35 cellular contexts compared by ENCODE assay signal in the genomic region with DNA sequence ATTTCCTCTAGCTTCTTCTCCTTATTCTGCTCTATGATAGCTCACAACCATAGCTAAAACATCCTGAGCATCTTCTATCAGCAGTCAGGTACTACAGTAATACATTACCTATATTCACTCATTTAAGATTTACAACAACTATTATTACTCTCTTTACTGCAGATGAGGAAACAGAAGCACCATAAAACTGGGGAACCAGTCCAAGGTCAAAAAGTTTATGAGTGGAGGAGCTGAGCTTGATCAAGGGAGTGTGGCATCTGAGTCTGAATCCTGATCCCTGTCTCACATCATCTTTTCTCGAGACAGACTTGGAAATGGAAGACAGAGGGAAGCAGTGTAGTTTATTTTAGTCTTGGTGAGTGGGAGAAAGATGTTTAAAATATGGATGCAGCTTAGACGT.
DNase-seq lines count a peak whose midpoint lies in the region; ATAC-seq and TF ChIP-seq lines count a peak whose summit lies in the region.
"Had no signal": no experiment of that assay in that cellular context is flagged by ENCODE, and none has a peak within 500 bp of the region (broad histone marks: within the 10 kb centered on the region; RNA-seq: fewer than 3 reads in every experiment).

No MANE protein-coding gene starts in this region.

- H3K4me1 ChIP-seq in GM23338 (ENCODE audit: insufficient read depth) (peaks cover 22% of the 10 kb centered on the region), colonic mucosa (no peaks in the 10 kb centered on the region), mucosa of descending colon (ENCODE audit: low read depth) (no peaks in the 10 kb centered on the region), smooth muscle cell (ENCODE audit: low read depth) (no peaks in the 10 kb centered on the region)
- H3K4me1 ChIP-seq: A549, BE2C, BLaER1, Caco-2 had no signal

- H3K27ac ChIP-seq in GM23338 (ENCODE audit: low read depth) (no peak overlapping the region), colonic mucosa (no peak overlapping the region), smooth muscle cell (ENCODE audit: low read depth) (no peak overlapping the region)
- H3K27ac ChIP-seq: 22Rv1; A549; BLaER1; BLaER1 treated with 17β-estradiol and CSF1 and Interleukin-3, amounts not matched to agents 10 nM and 100 nM; C4-2B had no signal

- no peaks in the 10 kb centered on the region for H3K9me3 Mint-ChIP-seq in GM23338
- H3K9me3 Mint-ChIP-seq: CD4-positive, alpha-beta T cell had no signal

- H3K9me3 ChIP-seq in colonic mucosa, result no peaks in the 10 kb centered on the region
- H3K9me3 ChIP-seq in mucosa of descending colon, result no peaks in the 10 kb centered on the region
- H3K9me3 ChIP-seq in smooth muscle cell (replicated peaks; ENCODE audit: low read depth), result no peaks in the 10 kb centered on the region
- H3K9me3 ChIP-seq: A549; BE2C; BLaER1; BLaER1 treated with 17β-estradiol and CSF1 and Interleukin-3, amounts not matched to agents 10 nM and 100 nM; Caco-2 had no signal

- H3K36me3 ChIP-seq in GM23338 (ENCODE audit: insufficient read depth), result no peaks in the 10 kb centered on the region
- H3K36me3 ChIP-seq in colonic mucosa, result no peaks in the 10 kb centered on the region
- H3K36me3 ChIP-seq in mucosa of descending colon (ENCODE audit: low read depth), result no peaks in the 10 kb centered on the region
- no peaks in the 10 kb centered on the region for H3K36me3 ChIP-seq in smooth muscle cell (ENCODE audit: low read depth)
- H3K36me3 ChIP-seq: BE2C; BLaER1; BLaER1 treated with 17β-estradiol and CSF1 and Interleukin-3, amounts not matched to agents 10 nM and 100 nM had no signal

- H3K4me3 ChIP-seq in GM23338 (no peak overlapping the region), colonic mucosa (no peak overlapping the region), mucosa of descending colon (no peak overlapping the region), smooth muscle cell (no peak overlapping the region)
- H3K4me3 ChIP-seq: A549; BLaER1; BLaER1 treated with 17β-estradiol and CSF1 and Interleukin-3, amounts not matched to agents 10 nM and 100 nM had no signal

- CTCF ChIA-PET in HEK293T (lab: Yijun Ruan, JAX), result no interaction called here

- no peaks in the 10 kb centered on the region for H3K27me3 ChIP-seq in GM23338 (ENCODE audit: insufficient read depth)
- no peaks in the 10 kb centered on the region for H3K27me3 ChIP-seq in colonic mucosa
- H3K27me3 ChIP-seq in smooth muscle cell (ENCODE audit: low read depth), result no peaks in the 10 kb centered on the region
- H3K27me3 ChIP-seq: BE2C; BLaER1; BLaER1 treated with 17β-estradiol and CSF1 and Interleukin-3, amounts not matched to agents 10 nM and 100 nM had no signal

- H2AFZ ChIP-seq in GM23338, result peak overlapping the region; percentile 24; the same call in 1 of the 2 replicates
- H2AFZ ChIP-seq in smooth muscle cell (ENCODE audit: low read depth), result no peak overlapping the region

- intact Hi-C loops in colonic mucosa (cut with DNase I), result no loop called here
- intact Hi-C loops in left colon (cut with DNase I, micrococcal nuclease), result no loop called here
- intact Hi-C loops in mucosa of descending colon (cut with DNase I, micrococcal nuclease), result no loop called here

- H3K9me2 ChIP-seq in GM23338 (ENCODE audit: insufficient read depth), result no peaks in the 10 kb centered on the region; the same call in 1 of the 2 replicates

- H3K27me3 Mint-ChIP-seq in GM23338 (ENCODE audit: insufficient read depth, low read depth, poor library complexity), result peaks cover 2% of the 10 kb centered on the region
- H3K27me3 Mint-ChIP-seq: B cell; CD4-positive, alpha-beta memory T cell; CD4-positive, alpha-beta T cell; CD4-positive, CD25-positive, alpha-beta regulatory T cell had no signal

- no peaks in the 10 kb centered on the region for H3K36me3 Mint-ChIP-seq in GM23338 (ENCODE audit: low read depth)
- H3K36me3 Mint-ChIP-seq: CD14-positive monocyte; CD4-positive, alpha-beta memory T cell; CD4-positive, CD25-positive, alpha-beta regulatory T cell; CD8-positive, alpha-beta memory T cell; CD8-positive, alpha-beta T cell had no signal

- POLR2A ChIA-PET in HEK293T (lab: Yijun Ruan, JAX), result no interaction called here

- ATAC-seq in GM23338, result no peak
- ATAC-seq in left colon, result peak; percentile 92
- ATAC-seq in mucosa of descending colon, result peak; percentile 69
- ATAC-seq: A549; CD8-positive, alpha-beta T cell had no signal

- DNase-seq in GM23338 (ENCODE audit: low spot score) (no peak), colonic mucosa (peak; percentile 20), left colon (no peak), mucosa of descending colon (peak in 1 of 3 donors; percentile 20), smooth muscle cell (lab: John Stamatoyannopoulos, UW; ENCODE audit: unreplicated experiment) (no peak), HEK293T (ENCODE audit: extremely low spot score) (no peak), AG08396 (ENCODE audit: low spot score) (no peak)
- no peak for DNase-seq in stimulated activated naive CD4-positive, alpha-beta T cell (lab: John Stamatoyannopoulos, UW)
- DNase-seq: 8988T; ACHN; AML-193; BE2C; C1 segment of cervical spinal cord; Caco-2; Calu3; CD4-positive, alpha-beta memory T cell; CD4-positive, alpha-beta T cell; CD4-positive, CD25-positive, alpha-beta regulatory T cell; CD8-positive, alpha-beta memory T cell; CD8-positive, alpha-beta T cell; COR-L47; DMS 273 treated with DMSO at 0.1 percent for 48 hours; DMS153; DMS53; DMS79; DMS79 treated with DMSO at 0.1 percent for 48 hours; DND-41; EL had no signal

- WGBS in smooth muscle cell (ENCODE audit: low lambda C conversion rate), result 92% methylated on average over 2 of the region's 2 CpGs

- H3K4me3 Mint-ChIP-seq in GM23338, result no peak overlapping the region
- H3K4me3 Mint-ChIP-seq: B cell; CD14-positive monocyte; CD4-positive, alpha-beta memory T cell; CD4-positive, alpha-beta T cell; CD4-positive, CD25-positive, alpha-beta regulatory T cell; CD8-positive, alpha-beta memory T cell; CD8-positive, alpha-beta T cell had no signal

- TF ChIP-seq CTCF in GM23338 (conservative IDR thresholded peaks at IDR 0.05; ENCODE audit: low read depth in 2 of 2), result no peak
- TF ChIP-seq CTCF in colonic mucosa (IDR thresholded peaks at IDR 0.05), result no peak
- TF ChIP-seq CTCF in mucosa of descending colon (IDR thresholded peaks at IDR 0.05), result no peak
- no peak for TF ChIP-seq CTCF in smooth muscle cell (IDR thresholded peaks at IDR 0.05; ENCODE audit: borderline replicate concordance, insufficient read depth, poor library complexity, severe bottlenecking)

- peaks cover 19% of the 10 kb centered on the region for H3K4me1 Mint-ChIP-seq in GM23338
- H3K4me1 Mint-ChIP-seq: B cell; CD14-positive monocyte; CD4-positive, alpha-beta memory T cell; CD4-positive, CD25-positive, alpha-beta regulatory T cell; CD8-positive, alpha-beta memory T cell had no signal

- H3K4me2 ChIP-seq in GM23338 (no peak overlapping the region), smooth muscle cell (no peak overlapping the region)
- H3K4me2 ChIP-seq: A549; BLaER1; BLaER1 treated with 17β-estradiol and CSF1 and Interleukin-3, amounts not matched to agents 10 nM and 100 nM had no signal

- H4K20me1 ChIP-seq in GM23338 (replicated peaks; ENCODE audit: insufficient read depth) (no peaks in the 10 kb centered on the region), smooth muscle cell (ENCODE audit: low read depth) (no peaks in the 10 kb centered on the region)
- H4K20me1 ChIP-seq: BLaER1; BLaER1 treated with 17β-estradiol and CSF1 and Interleukin-3, amounts not matched to agents 10 nM and 100 nM had no signal

- H3F3A ChIP-seq in GM23338 (replicated peaks; ENCODE audit: low read depth), result no peaks in the 10 kb centered on the region
- no peaks in the 10 kb centered on the region for H3F3A ChIP-seq in smooth muscle cell (ENCODE audit: low read depth)

- H3K9ac ChIP-seq in colonic mucosa (ENCODE audit: low read depth in 2 of 2, low read length in 2 of 2) (no peak overlapping the region), smooth muscle cell (ENCODE audit: low read depth) (no peak overlapping the region)
- H3K9ac ChIP-seq: BLaER1; BLaER1 treated with 17β-estradiol and CSF1 and Interleukin-3, amounts not matched to agents 10 nM and 100 nM had no signal

- H3K79me2 ChIP-seq in GM23338 (replicated peaks; ENCODE audit: insufficient read depth) (no peaks in the 10 kb centered on the region), smooth muscle cell (ENCODE audit: low read depth) (no peaks in the 10 kb centered on the region)

- no peak overlapping the region for H3K27ac Mint-ChIP-seq in GM23338
- H3K27ac Mint-ChIP-seq: B cell; CD14-positive monocyte; CD4-positive, alpha-beta memory T cell; CD4-positive, alpha-beta T cell; CD4-positive, CD25-positive, alpha-beta regulatory T cell; CD8-positive, alpha-beta memory T cell; CD8-positive, alpha-beta T cell had no signal

TF ChIP-seq in HEK293T, 16 proteins besides CTCF, POLR2A, EP300 and RAD21:
- TF ChIP-seq L3MBTL2 (conservative IDR thresholded peaks at IDR 0.05), result no peak
- no peak for TF ChIP-seq ELF4 (IDR thresholded peaks at IDR 0.05)
- TF ChIP-seq ZNF384 (IDR thresholded peaks at IDR 0.05), result no peak
- no peak for TF ChIP-seq BHLHE40 (IDR thresholded peaks at IDR 0.05; ENCODE audit: borderline replicate concordance)
- TF ChIP-seq HDGF (IDR thresholded peaks at IDR 0.05; ENCODE audit: borderline replicate concordance), result no peak
- no peak for TF ChIP-seq FOXK2 (IDR thresholded peaks at IDR 0.05)
- no peak for TF ChIP-seq PKNOX1 (IDR thresholded peaks at IDR 0.05)
- no peak for TF ChIP-seq SP1 (IDR thresholded peaks at IDR 0.05)
- no peak for TF ChIP-seq CTBP1 (IDR thresholded peaks at IDR 0.05; ENCODE audit: borderline replicate concordance)
- no peak for TF ChIP-seq FOXM1 (IDR thresholded peaks at IDR 0.05; ENCODE audit: borderline replicate concordance)
- no peak for TF ChIP-seq FOXA1 (IDR thresholded peaks at IDR 0.05)
- no peak for TF ChIP-seq LEF1 (IDR thresholded peaks at IDR 0.05; ENCODE audit: borderline replicate concordance)
- TF ChIP-seq TARDBP (IDR thresholded peaks at IDR 0.05), result no peak
- TF ChIP-seq ARNT (IDR thresholded peaks at IDR 0.05), result no peak
- no peak for TF ChIP-seq NFRKB (IDR thresholded peaks at IDR 0.05)
- no peak for TF ChIP-seq SUZ12 (IDR thresholded peaks at IDR 0.05)
